8 cellular contexts compared by ENCODE assay signal in genomic region chr19:7099597-7099921, GRCh38. TPM values are rescaled to one million over a fixed set of nuclear protein-coding genes. Genes with fewer than 3 reads are reported as not detected.
DNase-seq lines count a peak whose midpoint lies in the region; ATAC-seq, FAIRE-seq and TF ChIP-seq lines count a peak whose summit lies in the region.

No MANE protein-coding gene starts in this region.

- no peaks in the 10 kb centered on the region for H4K20me1 ChIP-seq in endothelial cell of umbilical vein (replicated peaks; ENCODE audit: control insufficient read depth, extremely low read depth, insufficient read depth, low read length)

- peak overlapping the region; percentile 86 for H3K27ac ChIP-seq in CD4-positive, alpha-beta memory T cell (ENCODE audit: low read depth, low read length)
- H3K27ac ChIP-seq in Peyer's patch (peak overlapping the region; percentile 81 to 96 (median 89)), endothelial cell of umbilical vein (ENCODE audit: insufficient read depth, low read depth, low read length) (peak overlapping the region; percentile 66), trophoblast cell (ENCODE audit: low read depth, low read length) (no peak overlapping the region)

- H3K9ac ChIP-seq in endothelial cell of umbilical vein (replicated peaks; ENCODE audit: extremely low read depth, insufficient read depth, low read length), result peak overlapping the region; percentile 86
- no peak overlapping the region for H3K9ac ChIP-seq in trophoblast cell (ENCODE audit: low read length)

- H3K36me3 Mint-ChIP-seq in CD4-positive, alpha-beta memory T cell, result peaks cover 16 to 18% of the 10 kb centered on the region in 2 donors

- H3K36me3 ChIP-seq in CD4-positive, alpha-beta memory T cell (ENCODE audit: insufficient read depth, low read length), result no peaks in the 10 kb centered on the region
- H3K36me3 ChIP-seq in Peyer's patch (no peaks in the 10 kb centered on the region), endothelial cell of umbilical vein (ENCODE audit: control insufficient read depth in 2 of 2, extremely low read depth in 1 of 2, insufficient read depth in 2 of 2, low read length in 2 of 2) (no peaks in the 10 kb centered on the region), trophoblast cell (ENCODE audit: control insufficient read depth in 1 of 2, insufficient read depth in 2 of 2, low read length in 2 of 2) (no peaks in the 10 kb centered on the region)

- dilution Hi-C loops in endothelial cell of umbilical vein (cut with MboI; ENCODE audit: extremely low pct_ligation_motif_present, low sequenced_read_pairs), result no loop called here

- H2AFZ ChIP-seq in endothelial cell of umbilical vein (ENCODE audit: low read depth, low read length) (peak overlapping the region; percentile 81), trophoblast cell (ENCODE audit: insufficient read depth, low read length, poor library complexity) (peak overlapping the region; percentile 65)

- CTCF ChIA-PET in CD4-positive, alpha-beta memory T cell (lab: Charles Lee; ENCODE audit: partially characterized antibody), result interaction anchor here (0.5 to 1.6 kb wide), 8 partner anchors 29 to 701 kb away, joined by 3 to 5 read pairs (median 4); partner anchors contain the start of gene ZNF557
- CTCF ChIA-PET in endothelial cell of umbilical vein (lab: Charles Lee), result interaction anchor here (0.7 to 1.5 kb wide), 12 partner anchors 28 to 973 kb away, joined by 3 to 7 read pairs (median 4); partner anchors contain the start of genes MCOLN1, TIMM44, TRAPPC5 and ZNF557

- H4K8ac ChIP-seq in trophoblast cell (ENCODE audit: low read depth, low read length), result peak overlapping the region; percentile 87

- H3K27me3 Mint-ChIP-seq in CD4-positive, alpha-beta memory T cell, result peaks cover 0 to 3% of the 10 kb centered on the region in 2 donors

- H3K14ac ChIP-seq in trophoblast cell (ENCODE audit: low read length), result no peak overlapping the region

- no peak overlapping the region for H2BK12ac ChIP-seq in trophoblast cell (ENCODE audit: low read length)

- H3K23ac ChIP-seq in trophoblast cell (ENCODE audit: low read length), result no peak overlapping the region

- no TSS peak for BruUV-seq in endothelial cell of umbilical vein (replicated peaks; lab: Mats Ljungman, UMichigan)

- H3K27me3 ChIP-seq in CD4-positive, alpha-beta memory T cell (ENCODE audit: insufficient read depth, low read length), result no peaks in the 10 kb centered on the region
- H3K27me3 ChIP-seq in Peyer's patch (no peaks in the 10 kb centered on the region), endothelial cell of umbilical vein (ENCODE audit: control insufficient read depth in 2 of 2, insufficient read depth in 2 of 2, low read length in 2 of 2) (no peaks in the 10 kb centered on the region), trophoblast cell (ENCODE audit: insufficient read depth, low read length) (no peaks in the 10 kb centered on the region)

- H2AK5ac ChIP-seq in trophoblast cell (ENCODE audit: low read length), result no peak overlapping the region

- TF ChIP-seq POLR2A in Peyer's patch (IDR thresholded peaks at IDR 0.05), result no peak
- no peak for TF ChIP-seq POLR2A in endothelial cell of umbilical vein (IDR thresholded peaks at IDR 0.05; ENCODE audit: low read depth, low read length)

- H3K4me2 ChIP-seq in endothelial cell of umbilical vein (ENCODE audit: insufficient read depth, low read length) (peak overlapping the region; percentile 52), trophoblast cell (ENCODE audit: low read length) (peak overlapping the region; percentile 61)

- H2BK120ac ChIP-seq in trophoblast cell (ENCODE audit: insufficient read depth, low read length, poor library complexity), result no peak overlapping the region

- no peaks in the 10 kb centered on the region for H3K9me1 ChIP-seq in endothelial cell of umbilical vein (replicated peaks; ENCODE audit: control insufficient read depth, extremely low read depth, insufficient read depth, low read length)

- POLR2A ChIA-PET in CD4-positive, alpha-beta memory T cell (lab: Charles Lee; ENCODE audit: partially characterized antibody), result interaction anchor here (0.6 to 1.9 kb wide), 14 partner anchors 14 to 845 kb away, joined by 3 to 31 read pairs (median 6); partner anchors contain the start of genes ARHGEF18, MAP2K7, PET100 and TRAPPC5
- POLR2A ChIA-PET in endothelial cell of umbilical vein (lab: Charles Lee), result interaction anchor here (0.5 to 1.2 kb wide), 3 partner anchors 18 to 50 kb away, joined by 4 to 15 read pairs (median 4); partner anchors contain the start of gene ZNF557

- H4K12ac ChIP-seq in trophoblast cell (ENCODE audit: low read depth, low read length), result peak overlapping the region; percentile 67

- FAIRE-seq in endothelial cell of umbilical vein (lab: Jason Lieb, UNC), result no peak

- H3K9me3 ChIP-seq in CD4-positive, alpha-beta memory T cell (ENCODE audit: control insufficient read depth in 1 of 2, low read length in 2 of 2), result no peaks in the 10 kb centered on the region
- H3K9me3 ChIP-seq in Peyer's patch (peaks cover 0 to 8% (median 4%) of the 10 kb centered on the region in 4 donors), endothelial cell of umbilical vein (replicated peaks; ENCODE audit: control insufficient read depth, insufficient read depth, low read length) (no peaks in the 10 kb centered on the region), trophoblast cell (ENCODE audit: insufficient read depth, low read depth, low read length) (peaks cover 6% of the 10 kb centered on the region)

- intact Hi-C loops in CD4-positive, alpha-beta memory T cell (cut with micrococcal nuclease), result loop anchor here (1.0 kb wide), 1 partner anchor 30 kb away; the partner anchor contains the start of gene ZNF557
- intact Hi-C loops in endothelial cell of umbilical vein (cut with micrococcal nuclease), result loop anchor here (1.0 kb wide), 1 partner anchor 30 kb away; the partner anchor contains the start of gene ZNF557

- no peak for DNase-seq in CD4-positive, alpha-beta memory T cell
- DNase-seq in Peyer's patch (no peak), endothelial cell of umbilical vein (ENCODE audit: low read depth, low spot score) (no peak), trophoblast cell (no peak), HUDEP-2 (lab: John Stamatoyannopoulos, UW; ENCODE audit: unreplicated experiment in 76 of 76) (no peak), H4 (ENCODE audit: low spot score) (no peak)

- no peaks in the 10 kb centered on the region for H3K79me2 ChIP-seq in endothelial cell of umbilical vein (ENCODE audit: control insufficient read depth, insufficient read depth, low read length)
- H3K79me2 ChIP-seq in trophoblast cell (ENCODE audit: control insufficient read depth, insufficient read depth, low read length, poor library complexity), result peaks cover 6% of the 10 kb centered on the region

- no peak overlapping the region for H3K18ac ChIP-seq in trophoblast cell (ENCODE audit: low read length)

- H3K4me3 Mint-ChIP-seq in CD4-positive, alpha-beta memory T cell, result peak overlapping the region; percentile 84 to 96 (median 92)

- H2BK5ac ChIP-seq in trophoblast cell (ENCODE audit: low read depth, low read length, poor library complexity), result no peak overlapping the region

- peaks cover 8% of the 10 kb centered on the region for H3K79me1 ChIP-seq in trophoblast cell (ENCODE audit: low read length)

- ATAC-seq in HG02588 (IDR thresholded peaks at IDR 0.05; ENCODE audit: unreplicated experiment) (no peak), GM18858 (IDR thresholded peaks at IDR 0.05; ENCODE audit: unreplicated experiment) (no peak)

- peaks cover 13 to 40% (median 27%) of the 10 kb centered on the region in 4 donors for H3K4me1 Mint-ChIP-seq in CD4-positive, alpha-beta memory T cell

- H3K4me3 ChIP-seq in CD4-positive, alpha-beta memory T cell (ENCODE audit: low read length in 2 of 2), result peak overlapping the region; percentile 57 to 86
- H3K4me3 ChIP-seq in Peyer's patch (peak overlapping the region; percentile 63 to 76 (median 65)), endothelial cell of umbilical vein (replicated peaks in 1 of 3; ENCODE audit: insufficient read depth in 1 of 3, low read depth in 1 of 3, low read length in 3 of 3) (peak overlapping the region; percentile 6 to 75 (median 61)), trophoblast cell (ENCODE audit: low read depth, low read length) (peak overlapping the region; percentile 78)

- peak overlapping the region; percentile 62 to 98 (median 93) for H3K27ac Mint-ChIP-seq in CD4-positive, alpha-beta memory T cell

- H3K9me3 Mint-ChIP-seq in CD4-positive, alpha-beta memory T cell, result peaks cover 0 to 33% (median 22%) of the 10 kb centered on the region in 8 donors

- no CpG with 5 or more reads among the region's 9 CpGs for WGBS in trophoblast cell (ENCODE audit: extremely low coverage, insufficient coverage, insufficient read length)

- peaks cover 23% of the 10 kb centered on the region for H3K4me1 ChIP-seq in CD4-positive, alpha-beta memory T cell (ENCODE audit: insufficient read depth, low read length)
- H3K4me1 ChIP-seq in Peyer's patch (peaks cover 0 to 6% (median 0%) of the 10 kb centered on the region in 4 donors), endothelial cell of umbilical vein (ENCODE audit: control insufficient read depth, extremely low read depth, insufficient read depth, low read length) (peaks cover 3% of the 10 kb centered on the region), trophoblast cell (ENCODE audit: control insufficient read depth in 1 of 2, insufficient read depth in 2 of 2, low read length in 2 of 2) (peaks cover 4% of the 10 kb centered on the region in 2 experiments)

- no peak overlapping the region for H4K91ac ChIP-seq in trophoblast cell (ENCODE audit: low read depth, low read length)

- peak overlapping the region; percentile 41 for H3K4ac ChIP-seq in trophoblast cell (ENCODE audit: low read depth, low read length)

- TF ChIP-seq CTCF in Peyer's patch (IDR thresholded peaks at IDR 0.05) (no peak), endothelial cell of umbilical vein (IDR thresholded peaks at IDR 0.05; ENCODE audit: extremely low read depth in 1 of 2, insufficient read depth in 1 of 2, low read depth in 1 of 2, low read length in 2 of 2) (no peak)

RNA-seq across cellular contexts. Expression of gene ZNF557, which starts 30.1 kb away (rescaled TPM):
- 10 to 100 TPM; 32.3 to 33.2 TPM for total RNA-seq in CD4-positive, alpha-beta memory T cell
- polyA plus RNA-seq in CD4-positive, alpha-beta memory T cell, result 1 to 10 TPM in 1 of 2 donors, under 1 TPM in 1; 0.94 to 9.8 TPM
- 10 to 100 TPM in 3 of 4 donors, 1 to 10 TPM in 1; 9.6 to 14.9 (median 12.1) TPM for total RNA-seq in Peyer's patch
- total RNA-seq in endothelial cell of umbilical vein, result 8.0 and 9.1 TPM in 2 replicates
- 1.7 and 1.9 TPM in 2 replicates for polyA plus RNA-seq in endothelial cell of umbilical vein
- polyA plus RNA-seq in endothelial cell of umbilical vein (2011; cell fraction: cytosol; rRNA removed), result 2.1 and 2.5 TPM in 2 replicates
- 4.6 and 5.0 TPM in 2 replicates for polyA plus RNA-seq in endothelial cell of umbilical vein (2011; cell fraction: nucleus; rRNA removed)
- 2.8 and 3.9 TPM in 2 replicates for polyA plus RNA-seq in endothelial cell of umbilical vein (2012)
- 12.3 and 13.2 TPM in 2 replicates for polyA minus RNA-seq in endothelial cell of umbilical vein
- polyA minus RNA-seq in endothelial cell of umbilical vein (2011; cell fraction: cytosol; rRNA and poly(A)+ RNA removed), result 13.3 TPM
- 7.8 and 11.6 TPM in 2 replicates for polyA minus RNA-seq in endothelial cell of umbilical vein (2011; cell fraction: nucleus; rRNA and poly(A)+ RNA removed)
- polyA plus RNA-seq in trophoblast cell (2013), result 5.7 TPM in 2 replicates
- total RNA-seq in H4 (2014; rRNA removed; shearing (Covaris generic)), result 14.2 and 17.7 TPM in 2 replicates

RNA-seq across cellular contexts. Expression of gene MBD3L3, which starts 41.1 kb away (rescaled TPM):
- not detected for total RNA-seq in CD4-positive, alpha-beta memory T cell
- not detected for polyA plus RNA-seq in CD4-positive, alpha-beta memory T cell
- total RNA-seq in Peyer's patch (not detected), endothelial cell of umbilical vein (not detected in 2 replicates)
- polyA plus RNA-seq in endothelial cell of umbilical vein, result not detected in 2 replicates
- polyA plus RNA-seq in endothelial cell of umbilical vein (2011; cell fraction: cytosol; rRNA removed), result not detected in 2 replicates
- polyA plus RNA-seq in endothelial cell of umbilical vein (2011; cell fraction: nucleus; rRNA removed), result not detected in 2 replicates
- polyA plus RNA-seq in endothelial cell of umbilical vein (2012), result not detected in 2 replicates
- not detected in 2 replicates for polyA minus RNA-seq in endothelial cell of umbilical vein
- polyA minus RNA-seq in endothelial cell of umbilical vein (2011; cell fraction: cytosol; rRNA and poly(A)+ RNA removed), result not detected
- polyA minus RNA-seq in endothelial cell of umbilical vein (2011; cell fraction: nucleus; rRNA and poly(A)+ RNA removed), result not detected in 2 replicates
- polyA plus RNA-seq in trophoblast cell (2013), result not detected in 2 replicates
- total RNA-seq in H4 (2014; rRNA removed; shearing (Covaris generic)), result not detected in 2 replicates

RNA-seq across cellular contexts. Expression of gene MBD3L2, which starts 50.4 kb away (rescaled TPM):
- not detected for total RNA-seq in CD4-positive, alpha-beta memory T cell
- not detected for polyA plus RNA-seq in CD4-positive, alpha-beta memory T cell
- total RNA-seq in Peyer's patch, result not detected
- total RNA-seq in endothelial cell of umbilical vein, result not detected in 2 replicates
- polyA plus RNA-seq in endothelial cell of umbilical vein, result not detected in 2 replicates
- polyA plus RNA-seq in endothelial cell of umbilical vein (2011; cell fraction: cytosol; rRNA removed), result not detected in 2 replicates
- polyA plus RNA-seq in endothelial cell of umbilical vein (2011; cell fraction: nucleus; rRNA removed), result not detected in 2 replicates
- not detected in 2 replicates for polyA plus RNA-seq in endothelial cell of umbilical vein (2012)
- polyA minus RNA-seq in endothelial cell of umbilical vein, result not detected in 2 replicates
- not detected for polyA minus RNA-seq in endothelial cell of umbilical vein (2011; cell fraction: cytosol; rRNA and poly(A)+ RNA removed)
- not detected in 2 replicates for polyA minus RNA-seq in endothelial cell of umbilical vein (2011; cell fraction: nucleus; rRNA and poly(A)+ RNA removed)
- not detected in 2 replicates for polyA plus RNA-seq in trophoblast cell (2013)
- not detected in 2 replicates for total RNA-seq in H4 (2014; rRNA removed; shearing (Covaris generic))

RNA-seq across cellular contexts. Expression of gene MBD3L4, which starts 59.6 kb away (rescaled TPM):
- not detected for total RNA-seq in CD4-positive, alpha-beta memory T cell
- not detected for polyA plus RNA-seq in CD4-positive, alpha-beta memory T cell
- total RNA-seq in Peyer's patch (not detected), endothelial cell of umbilical vein (not detected in 2 replicates)
- not detected in 2 replicates for polyA plus RNA-seq in endothelial cell of umbilical vein
- polyA plus RNA-seq in endothelial cell of umbilical vein (2011; cell fraction: cytosol; rRNA removed), result not detected in 2 replicates
- not detected in 2 replicates for polyA plus RNA-seq in endothelial cell of umbilical vein (2011; cell fraction: nucleus; rRNA removed)
- polyA plus RNA-seq in endothelial cell of umbilical vein (2012), result not detected in 2 replicates
- polyA minus RNA-seq in endothelial cell of umbilical vein, result not detected in 2 replicates
- not detected for polyA minus RNA-seq in endothelial cell of umbilical vein (2011; cell fraction: cytosol; rRNA and poly(A)+ RNA removed)
- not detected in 2 replicates for polyA minus RNA-seq in endothelial cell of umbilical vein (2011; cell fraction: nucleus; rRNA and poly(A)+ RNA removed)
- not detected in 2 replicates for polyA plus RNA-seq in trophoblast cell (2013)
- total RNA-seq in H4 (2014; rRNA removed; shearing (Covaris generic)), result not detected in 2 replicates
